Comparison of ENCODE assay signal across 17 cellular contexts in the genomic region with DNA sequence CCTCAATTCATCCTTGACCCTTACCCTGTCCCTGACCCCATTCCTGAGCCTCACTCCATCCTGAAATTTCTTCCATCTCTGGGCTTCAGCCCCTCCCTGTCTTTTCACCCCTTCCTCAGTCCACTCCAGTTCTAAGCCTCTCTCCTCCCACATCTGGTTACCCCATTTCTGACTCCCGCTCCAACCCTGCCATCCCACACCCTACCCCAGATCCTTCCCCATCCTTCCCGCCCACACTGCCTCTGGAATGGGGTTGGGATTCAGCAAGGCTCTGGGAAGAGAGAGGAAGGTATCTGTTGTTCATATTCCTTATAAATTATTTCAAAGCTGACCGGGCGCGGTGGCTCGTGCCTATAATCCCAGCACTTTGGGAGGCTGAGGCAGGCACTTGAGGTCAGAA.
"Had no signal": no experiment of that assay in that cellular context is flagged by ENCODE, and none has a peak within 500 bp of the region (broad histone marks: within the 10 kb centered on the region; RNA-seq: fewer than 3 reads in every experiment).

No MANE protein-coding gene starts in this region.

- H3K27ac ChIP-seq: hepatocyte, psoas muscle, right lobe of liver, uterus had no signal

- H3K36me3 Mint-ChIP-seq: naive B cell; stimulated activated effector memory CD8-positive, alpha-beta T cell treated with anti-CD3 and anti-CD28 coated beads, Interleukin-12 subunit alpha, Interleukin-12 subunit beta, amount 100 ng/mL, for 72 hours had no signal

- H3K27ac Mint-ChIP-seq: stimulated activated effector memory CD8-positive, alpha-beta T cell treated with anti-CD3 and anti-CD28 coated beads, Interleukin-12 subunit alpha, Interleukin-12 subunit beta, amount 100 ng/mL, for 72 hours had no signal

- H3K36me3 ChIP-seq: right lobe of liver, uterus had no signal

- H3K4me3 ChIP-seq: hepatocyte, psoas muscle, right lobe of liver, uterus had no signal

- H3K4me1 ChIP-seq: psoas muscle, right lobe of liver, uterus had no signal

- H3K4me3 Mint-ChIP-seq: naive B cell; stimulated activated effector memory CD8-positive, alpha-beta T cell treated with anti-CD3 and anti-CD28 coated beads, Interleukin-12 subunit alpha, Interleukin-12 subunit beta, amount 100 ng/mL, for 72 hours had no signal

- DNase-seq: dermis blood vessel endothelial cell; effector CD8-positive, alpha-beta T cell; foreskin melanocyte; kidney glomerular epithelial cell; mesendoderm; naive B cell; psoas muscle; retina; stimulated activated CD4-positive, alpha-beta T cell treated with anti-CD3 and anti-CD28 coated beads, Interleukin-4, amount 100 ng/mL, for 1 hour; stimulated activated CD8-positive, alpha-beta memory T cell treated with anti-CD3 and anti-CD28 coated beads, Interleukin-4, amount 100 ng/mL, for 48 hours; stimulated activated naive CD8-positive, alpha-beta T cell treated with anti-CD3 and anti-CD28 coated beads, Interleukin-15, Interleukin-2, amounts not matched to agents 100 U/mL and 50 U/mL, for 24 hours; trophoblast cell; uterus had no signal

- ATAC-seq: psoas muscle; right lobe of liver; stimulated activated effector memory CD8-positive, alpha-beta T cell treated with anti-CD3 and anti-CD28 coated beads, Interleukin-12 subunit alpha, Interleukin-12 subunit beta, amount 100 ng/mL, for 72 hours; stimulated activated naive CD8-positive, alpha-beta T cell treated with anti-CD3 and anti-CD28 coated beads, Interleukin-15, Interleukin-2, amounts not matched to agents 100 U/mL and 50 U/mL, for 24 hours had no signal

- FAIRE-seq: colon had no signal

- H3K9me3 Mint-ChIP-seq: naive B cell; stimulated activated effector memory CD8-positive, alpha-beta T cell treated with anti-CD3 and anti-CD28 coated beads, Interleukin-12 subunit alpha, Interleukin-12 subunit beta, amount 100 ng/mL, for 72 hours had no signal

- H3K4me1 Mint-ChIP-seq: naive B cell; stimulated activated effector memory CD8-positive, alpha-beta T cell treated with anti-CD3 and anti-CD28 coated beads, Interleukin-12 subunit alpha, Interleukin-12 subunit beta, amount 100 ng/mL, for 72 hours had no signal

- H3K9me3 ChIP-seq: psoas muscle, right lobe of liver, uterus had no signal

- H3K27me3 ChIP-seq: hepatocyte, right lobe of liver, uterus had no signal
